ENCODE assay signal across 1 cellular context in genomic region chr10:61409132-61409531, GRCh38.
TF ChIP-seq lines count a peak whose summit lies in the region.

No MANE protein-coding gene starts in this region.

TF ChIP-seq in H1, 55 proteins besides CTCF, POLR2A, EP300 and RAD21 (continued from another document):
- TF ChIP-seq NRF1 (IDR thresholded peaks at IDR 0.05; ENCODE audit: low read depth, low read length), result no peak
- TF ChIP-seq CHD2 (IDR thresholded peaks at IDR 0.05; ENCODE audit: low read length), result no peak
- no peak for TF ChIP-seq ASH2L (IDR thresholded peaks at IDR 0.05; ENCODE audit: low read length)
- TF ChIP-seq JUND (IDR thresholded peaks at IDR 0.05; ENCODE audit: low read length), result no peak
- TF ChIP-seq HDAC6 (IDR thresholded peaks at IDR 0.05; ENCODE audit: low read depth, low read length), result no peak
- TF ChIP-seq SIRT6 (IDR thresholded peaks at IDR 0.05; ENCODE audit: low read length), result no peak
- TF ChIP-seq SIN3A (conservative IDR thresholded peaks at IDR 0.05 in 1 of 2, IDR thresholded peaks at IDR 0.05 in 1 of 2; ENCODE audit: low read depth in 1 of 2, low read length in 2 of 2), result no peak
- no peak for TF ChIP-seq RXRA (IDR thresholded peaks at IDR 0.05; ENCODE audit: insufficient read depth, low read depth, low read length)
- TF ChIP-seq KDM1A (IDR thresholded peaks at IDR 0.05; ENCODE audit: borderline replicate concordance, low read length), result no peak
- TF ChIP-seq GTF2F1 (IDR thresholded peaks at IDR 0.05; ENCODE audit: borderline replicate concordance, low read depth, low read length), result no peak
- no peak for TF ChIP-seq BACH1 (IDR thresholded peaks at IDR 0.05; ENCODE audit: low read length)
- TF ChIP-seq RFX5 (IDR thresholded peaks at IDR 0.05; ENCODE audit: borderline replicate concordance, low read depth, low read length), result no peak
- TF ChIP-seq TBP (IDR thresholded peaks at IDR 0.05; ENCODE audit: low read depth, low read length), result no peak
- TF ChIP-seq CTBP2 (IDR thresholded peaks at IDR 0.05; ENCODE audit: borderline replicate concordance, insufficient read depth, insufficient read length, low read length), result no peak
TF ChIP-seq in H1: peak in this region for 0.
